Comparison of ENCODE assay signal across 11 cellular contexts in the genomic region with DNA sequence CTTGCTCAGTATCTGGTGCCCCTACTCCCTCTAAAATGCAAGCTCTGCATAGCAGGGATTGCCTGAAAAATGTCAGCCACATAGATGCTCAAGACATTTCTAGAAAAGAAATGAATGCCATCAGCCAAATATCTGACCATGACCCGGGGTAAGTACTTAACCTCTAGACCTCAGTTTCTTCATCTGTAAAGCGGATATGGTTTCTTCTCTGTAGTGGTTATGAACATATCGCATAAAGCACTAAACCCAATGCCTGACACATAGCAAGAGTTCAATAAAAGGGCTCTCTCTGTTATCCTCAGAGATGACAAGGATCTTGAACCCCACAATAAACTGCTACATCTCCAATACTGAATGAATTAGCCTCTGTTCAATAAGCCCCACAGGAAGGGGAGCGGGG.
A peak's percentile ranks its signal among the peaks of the same experiment; 100 is the strongest.
DNase-seq lines count a peak whose midpoint lies in the region; ATAC-seq and TF ChIP-seq lines count a peak whose summit lies in the region.
"Had no signal": no experiment of that assay in that cellular context is flagged by ENCODE, and none has a peak within 500 bp of the region (broad histone marks: within the 10 kb centered on the region; RNA-seq: fewer than 3 reads in every experiment).

No MANE protein-coding gene starts in this region.

- ATAC-seq in GM18511 (IDR thresholded peaks at IDR 0.05; ENCODE audit: unreplicated experiment): peak; percentile 33
- ATAC-seq in GM21447 (IDR thresholded peaks at IDR 0.05; ENCODE audit: unreplicated experiment): peak; percentile 36
- peak; percentile 40 for ATAC-seq in HG03442 (IDR thresholded peaks at IDR 0.05; ENCODE audit: unreplicated experiment)
- ATAC-seq in PC-3: no peak

- H3K36me3 ChIP-seq in endodermal cell (ENCODE audit: control insufficient read depth, insufficient read depth, low read length): no peaks in the 10 kb centered on the region
- no peaks in the 10 kb centered on the region for H3K36me3 ChIP-seq in PC-3 (ENCODE audit: low read depth, low read length)

- H3K27ac Mint-ChIP-seq in endodermal cell: no peak overlapping the region

- H3K4me2 ChIP-seq in PC-3 (ENCODE audit: low read length): no peak overlapping the region

- no peaks in the 10 kb centered on the region for H3K9me2 ChIP-seq in PC-3 (replicated peaks; ENCODE audit: low read length)

- H3K4me3 Mint-ChIP-seq in endodermal cell: no peak overlapping the region

- no peaks in the 10 kb centered on the region for H3K27me3 ChIP-seq in endodermal cell (ENCODE audit: control insufficient read depth, insufficient read depth, low read length, poor library complexity, severe bottlenecking)
- H3K27me3 ChIP-seq in PC-3 (ENCODE audit: low read length): no peaks in the 10 kb centered on the region

- H3K27ac ChIP-seq in endodermal cell (ENCODE audit: low read depth, low read length): no peak overlapping the region
- no peak overlapping the region for H3K27ac ChIP-seq in PC-3 (ENCODE audit: low read length)
- H3K27ac ChIP-seq: parathyroid adenoma had no signal

- H3K4me3 ChIP-seq in endodermal cell (ENCODE audit: low read length) (peak overlapping the region; percentile 50), PC-3 (ENCODE audit: low read length) (no peak overlapping the region)

- H3K9me3 Mint-ChIP-seq in endodermal cell: no peaks in the 10 kb centered on the region

- DNase-seq in endodermal cell (no peak), PC-3 (no peak), NCI-H2029 (lab: John Stamatoyannopoulos, UW) (no peak), middle frontal gyrus (ENCODE audit: extremely low spot score, low spot score) (no peak)
- DNase-seq: DND-41; NCI-H2227 treated with DMSO at 0.1 percent for 48 hours; stimulated activated CD4-positive, alpha-beta T cell treated with anti-CD3 and anti-CD28 coated beads, Interleukin-2, amount 100 ng/mL, for 48 hours had no signal

- BruUV-seq in PC-3 (replicated peaks; lab: Mats Ljungman, UMichigan): no TSS peak

- H3K4me1 Mint-ChIP-seq in endodermal cell: peaks cover 36% of the 10 kb centered on the region

- POLR2A ChIA-PET in PC-3 (lab: Charles Lee; ENCODE audit: unreplicated experiment): no interaction called here

- TF ChIP-seq CTCF in endodermal cell (conservative IDR thresholded peaks at IDR 0.05) (no peak), PC-3 (conservative IDR thresholded peaks at IDR 0.05; ENCODE audit: low read depth, low read length) (no peak)

- 82 to 94% methylated on average over 2 to 4 of the region's 4 CpGs for WGBS in endodermal cell (ENCODE audit: insufficient coverage in 1 of 2, insufficient read length in 1 of 2), 2 experiments

- peaks cover 8% of the 10 kb centered on the region for H3K27me3 Mint-ChIP-seq in endodermal cell (ENCODE audit: insufficient read depth)

- H3K36me3 Mint-ChIP-seq in endodermal cell (ENCODE audit: low read depth): no peaks in the 10 kb centered on the region

- CTCF ChIA-PET in PC-3 (lab: Charles Lee): no interaction called here

- no peaks in the 10 kb centered on the region for H4K20me1 ChIP-seq in PC-3 (ENCODE audit: low read length)

- H3K4me1 ChIP-seq in endodermal cell (ENCODE audit: control insufficient read depth, insufficient read depth, low read length): peaks cover 26% of the 10 kb centered on the region
- peaks cover 10% of the 10 kb centered on the region for H3K4me1 ChIP-seq in PC-3 (ENCODE audit: insufficient read depth, low read length)
- H3K4me1 ChIP-seq: parathyroid adenoma had no signal

- H3K9me3 ChIP-seq in endodermal cell (ENCODE audit: control insufficient read depth, low read length): no peaks in the 10 kb centered on the region
- no peaks in the 10 kb centered on the region for H3K9me3 ChIP-seq in PC-3 (ENCODE audit: low read length)

- intact Hi-C loops in PC-3 (cut with micrococcal nuclease): no loop called here

- H2AFZ ChIP-seq in PC-3 (ENCODE audit: low read length): no peak overlapping the region
- H2AFZ ChIP-seq: parathyroid adenoma had no signal

- peaks cover 4% of the 10 kb centered on the region; the same call in 1 of the 2 replicates for H3K79me2 ChIP-seq in PC-3 (ENCODE audit: low read length)
- H3K79me2 ChIP-seq: parathyroid adenoma had no signal

- no peak overlapping the region for H3K9ac ChIP-seq in endodermal cell (ENCODE audit: extremely low read depth, low read length, poor library complexity, severe bottlenecking)
- H3K9ac ChIP-seq in PC-3 (ENCODE audit: low read length): no peak overlapping the region
- H3K9ac ChIP-seq: parathyroid adenoma had no signal

- no peaks in the 10 kb centered on the region for H3F3A ChIP-seq in PC-3 (ENCODE audit: low read length, unreplicated experiment)
